Comparison of ENCODE assay signal across 23 cellular contexts in the genomic region with DNA sequence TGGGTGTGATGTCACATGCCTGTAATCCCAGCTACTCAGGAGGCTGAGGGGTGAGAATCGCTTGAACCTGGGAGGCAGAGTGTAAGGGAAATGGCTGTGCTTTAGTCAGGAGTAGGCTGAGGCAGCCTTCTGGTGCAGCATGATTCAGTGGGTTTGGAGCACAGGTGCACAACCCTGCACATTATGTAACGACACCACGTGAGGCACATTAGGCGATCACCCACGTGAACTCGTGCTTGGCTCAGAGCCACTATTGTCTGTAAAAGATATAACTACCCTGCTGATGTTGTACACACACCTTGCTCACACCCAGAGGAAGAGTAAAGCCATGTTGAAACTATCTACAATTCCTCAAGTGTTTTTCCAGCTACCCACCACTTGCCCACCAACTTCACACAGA.
"Had no signal": no experiment of that assay in that cellular context is flagged by ENCODE, and none has a peak within 500 bp of the region (broad histone marks: within the 10 kb centered on the region; RNA-seq: fewer than 3 reads in every experiment).

No MANE protein-coding gene starts in this region.

- H3K36me3 ChIP-seq: heart left ventricle, left lung, neutrophil, pancreas, right atrium auricular region, transverse colon had no signal

- H3K4me1 ChIP-seq: heart left ventricle, left lung, pancreas, right atrium auricular region had no signal

- H3K27me3 ChIP-seq: dorsolateral prefrontal cortex, gastroesophageal sphincter, heart left ventricle, hepatocyte, left lung, neutrophil, pancreas, right atrium auricular region, suprapubic skin, transverse colon had no signal

- H3K27ac ChIP-seq: dorsolateral prefrontal cortex, epithelial cell of prostate, gastroesophageal sphincter, heart left ventricle, hepatocyte, left lung, neutrophil, pancreas, right atrium auricular region, suprapubic skin, transverse colon had no signal

- H3K4me3 ChIP-seq: dorsolateral prefrontal cortex, gastroesophageal sphincter, heart left ventricle, hepatocyte, left lung, pancreas, right atrium auricular region, suprapubic skin, transverse colon had no signal

- H3K9me3 ChIP-seq: gastroesophageal sphincter, heart left ventricle, left lung, neutrophil, pancreas, right atrium auricular region, suprapubic skin, transverse colon had no signal

- DNase-seq: dorsolateral prefrontal cortex; effector CD4-positive, alpha-beta T cell; endodermal cell; foreskin fibroblast; heart left ventricle; kidney; left lung; mesendoderm; midbrain; naive thymus-derived CD8-positive, alpha-beta T cell; pancreas; stimulated activated CD4-positive, alpha-beta T cell treated with anti-CD3 and anti-CD28 coated beads, Interleukin-2, amount 100 ng/mL, for 24 hours; stimulated activated CD4-positive, alpha-beta T cell treated with anti-CD3 and anti-CD28 coated beads, Interleukin-4, amount 100 ng/mL, for 24 hours; transverse colon had no signal

- H2AFZ ChIP-seq: hepatocyte had no signal

- ATAC-seq: esophagus mucosa; gastroesophageal sphincter; heart left ventricle; left lung; naive thymus-derived CD8-positive, alpha-beta T cell; pancreas; sciatic nerve; stimulated activated effector memory CD8-positive, alpha-beta T cell treated with anti-CD3 and anti-CD28 coated beads, Interleukin-12 subunit alpha, Interleukin-12 subunit beta, amount 100 ng/mL, for 72 hours had no signal

- H3K79me2 ChIP-seq: hepatocyte had no signal

- H3K4me2 ChIP-seq: hepatocyte had no signal
